ENCODE assay signal across 26 cellular contexts in genomic region chr14:28584951-28585350, GRCh38.
DNase-seq lines count a peak whose midpoint lies in the region; ATAC-seq and TF ChIP-seq lines count a peak whose summit lies in the region.
"Had no signal": no experiment of that assay in that cellular context is flagged by ENCODE, and none has a peak within 500 bp of the region (broad histone marks: within the 10 kb centered on the region; RNA-seq: fewer than 3 reads in every experiment).

No MANE protein-coding gene starts in this region.

- DNase-seq in NCI-H748 (lab: John Stamatoyannopoulos, UW; ENCODE audit: unreplicated experiment), result peak; percentile 68
- no peak for DNase-seq in NCI-H748 treated with DMSO at 0.1 percent for 48 hours (lab: John Stamatoyannopoulos, UW)
- DNase-seq in NCI-H146 treated with DMSO at 0.1 percent for 48 hours (lab: John Stamatoyannopoulos, UW; ENCODE audit: unreplicated experiment), result peak; percentile 16
- DNase-seq in RWPE2 (ENCODE audit: low spot score), result no peak
- DNase-seq in epithelial cell of esophagus (ENCODE audit: low read depth), result peak; percentile 53
- DNase-seq in effector memory CD8-positive, alpha-beta T cell, result no peak
- no peak for DNase-seq in NCI-H226
- DNase-seq: 8988T; ACHN; BE2C; C1 segment of cervical spinal cord; CD4-positive, alpha-beta memory T cell; CD4-positive, CD25-positive, alpha-beta regulatory T cell; CD8-positive, alpha-beta memory T cell; COR-L47; DMS 273 treated with DMSO at 0.1 percent for 48 hours; DMS153; DMS53; DMS79; DND-41; EL; GDM1 had no signal

- peaks cover 18% of the 10 kb centered on the region for H3K36me3 ChIP-seq in RWPE2 (ENCODE audit: low read depth)
- H3K36me3 ChIP-seq: BE2C, BLaER1 had no signal

- no peak overlapping the region for H3K4me3 Mint-ChIP-seq in effector memory CD8-positive, alpha-beta T cell
- H3K4me3 Mint-ChIP-seq: CD14-positive monocyte; CD4-positive, alpha-beta memory T cell; CD4-positive, CD25-positive, alpha-beta regulatory T cell; CD8-positive, alpha-beta memory T cell had no signal

- no peaks in the 10 kb centered on the region for H3K36me3 Mint-ChIP-seq in effector memory CD8-positive, alpha-beta T cell (ENCODE audit: insufficient read depth)
- H3K36me3 Mint-ChIP-seq: CD14-positive monocyte; CD4-positive, alpha-beta memory T cell; CD4-positive, CD25-positive, alpha-beta regulatory T cell had no signal

- H3K27me3 Mint-ChIP-seq in effector memory CD8-positive, alpha-beta T cell, result no peaks in the 10 kb centered on the region
- H3K27me3 Mint-ChIP-seq: CD4-positive, alpha-beta memory T cell; CD4-positive, CD25-positive, alpha-beta regulatory T cell; CD8-positive, alpha-beta memory T cell had no signal

- H3K27ac ChIP-seq in RWPE2 (ENCODE audit: poor library complexity, severe bottlenecking), result no peak overlapping the region
- H3K27ac ChIP-seq: BLaER1 had no signal

- H3K4me1 ChIP-seq in RWPE2 (ENCODE audit: insufficient read depth, poor library complexity, severe bottlenecking), result peaks cover 31% of the 10 kb centered on the region
- H3K4me1 ChIP-seq: BE2C, BLaER1 had no signal

- no peaks in the 10 kb centered on the region for H3K4me1 Mint-ChIP-seq in effector memory CD8-positive, alpha-beta T cell (ENCODE audit: low read depth in 2 of 2)
- H3K4me1 Mint-ChIP-seq: CD14-positive monocyte; CD4-positive, alpha-beta memory T cell; CD4-positive, CD25-positive, alpha-beta regulatory T cell; CD8-positive, alpha-beta memory T cell had no signal

- H3K9me3 Mint-ChIP-seq in effector memory CD8-positive, alpha-beta T cell, result peaks cover 5 to 27% of the 10 kb centered on the region in 2 donors

- H3K27me3 ChIP-seq in RWPE2 (ENCODE audit: insufficient read depth, poor library complexity, severe bottlenecking), result no peaks in the 10 kb centered on the region
- H3K27me3 ChIP-seq: BE2C, BLaER1 had no signal

- no peaks in the 10 kb centered on the region for H3K9me3 ChIP-seq in RWPE2 (ENCODE audit: severe bottlenecking)
- H3K9me3 ChIP-seq: BE2C, BLaER1 had no signal

- H3K4me3 ChIP-seq in RWPE2 (ENCODE audit: severe bottlenecking) (no peak overlapping the region), epithelial cell of esophagus (ENCODE audit: low read length) (no peak overlapping the region)
- H3K4me3 ChIP-seq: BLaER1, GM12878 had no signal

- ATAC-seq in RWPE2 (ENCODE audit: low read depth), result 0 out of 3 replicates have a peak, but pooled peaks have one; percentile 23
- ATAC-seq in effector memory CD8-positive, alpha-beta T cell (replicated peaks), result no peak
- ATAC-seq in HG03135 (IDR thresholded peaks at IDR 0.05; ENCODE audit: unreplicated experiment), result no peak
- ATAC-seq: GM12878 had no signal

- TF ChIP-seq CTCF in RWPE2 (IDR thresholded peaks at IDR 0.05; ENCODE audit: poor library complexity, severe bottlenecking), result no peak
- no peak for TF ChIP-seq CTCF in epithelial cell of esophagus (IDR thresholded peaks at IDR 0.05; ENCODE audit: insufficient read depth, low read depth, low read length, missing control alignments)

- H3K27ac Mint-ChIP-seq in effector memory CD8-positive, alpha-beta T cell, result no peak overlapping the region
- H3K27ac Mint-ChIP-seq: CD14-positive monocyte; CD4-positive, alpha-beta memory T cell; CD4-positive, CD25-positive, alpha-beta regulatory T cell; CD8-positive, alpha-beta memory T cell had no signal

Comparison
In these comparisons a context has a peak if more than half of its experiments do, and no peak if none do; other contexts are left out.
1. DNase-seq: peak in NCI-H748 (single experiment), NCI-H146 treated with DMSO at 0.1 percent for 48 hours (single experiment) and epithelial cell of esophagus (single experiment); none in NCI-H748 treated with DMSO at 0.1 percent for 48 hours (single experiment), RWPE2 (single experiment), effector memory CD8-positive, alpha-beta T cell (0 of 3) and NCI-H226 (single experiment).